In the genomic region with DNA sequence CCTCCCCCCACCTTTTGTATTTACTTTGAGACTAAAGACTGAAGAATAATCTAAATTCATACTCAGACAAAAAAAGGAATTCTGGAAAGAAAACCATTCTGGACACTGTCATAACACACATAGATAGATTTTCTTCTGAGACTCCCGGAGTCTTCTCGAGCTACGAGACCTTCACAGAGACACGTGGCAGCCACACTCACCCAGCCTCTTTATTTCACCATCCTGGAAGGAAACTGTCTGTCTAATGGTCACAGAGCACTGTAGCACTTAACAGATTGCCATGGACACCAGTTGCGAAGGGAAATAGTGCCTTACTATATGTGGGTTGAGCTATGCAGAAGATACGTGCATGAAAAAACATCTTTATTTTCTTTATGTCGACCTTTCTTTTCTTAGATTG, we compare ENCODE assay signal across 34 cellular contexts. TPM values are rescaled to one million over a fixed set of nuclear protein-coding genes. Genes with fewer than 3 reads are reported as not detected.
"Had no signal": no experiment of that assay in that cellular context is flagged by ENCODE, and none has a peak within 500 bp of the region (broad histone marks: within the 10 kb centered on the region; RNA-seq: fewer than 3 reads in every experiment).

No MANE protein-coding gene starts in this region.

- H3K27me3 ChIP-seq: ascending aorta, cardiac muscle cell had no signal

- DNase-seq: activated CD4-positive, alpha-beta memory T cell treated with anti-CD3 and anti-CD28 coated beads, Interleukin-2, amount 10 ng/mL, durations not matched to agents 7 days and 5 days; activated CD4-positive, alpha-beta T cell treated with anti-CD3 and anti-CD28 coated beads for 1 hour; activated CD4-positive, alpha-beta T cell treated with anti-CD3 and anti-CD28 coated beads for 48 hours; activated CD4-positive, CD25-positive, alpha-beta regulatory T cell; activated CD8-positive, alpha-beta memory T cell treated with anti-CD3 and anti-CD28 coated beads for 24 hours; activated CD8-positive, alpha-beta memory T cell treated with anti-CD3 and anti-CD28 coated beads, Interleukin-2, amount 10 ng/mL, durations not matched to agents 7 days and 5 days; activated CD8-positive, alpha-beta memory T cell treated with anti-CD3 and anti-CD28 coated beads, Interleukin-2, amount 50 U/mL, for 48 hours; activated effector memory CD4-positive, alpha-beta T cell treated with Interleukin-2 at 50 U/mL for 16 hours; activated naive CD4-positive, alpha-beta T cell; activated naive CD4-positive, alpha-beta T cell treated with anti-CD3 and anti-CD28 coated beads, Interleukin-2, amount 50 U/mL, for 16 hours; activated naive CD8-positive, alpha-beta T cell treated with anti-CD3 and anti-CD28 coated beads for 36 hours; activated T-cell treated with anti-CD3 and anti-CD28 coated beads, Interleukin-2, amount 50 U/mL, for 48 hours; Karpas-422; NCI-H1048; NCI-H1105 treated with DMSO at 0.1 percent for 48 hours; NCI-H1436; NCI-H1694 treated with DMSO at 0.1 percent for 48 hours; NCI-H2029; NCI-H345; NCI-H524 treated with DMSO at 0.1 percent for 48 hours; PC-3; SW 1271; T-helper 1 cell; T-helper 2 cell; T-helper 9 cell had no signal

- H3K4me3 Mint-ChIP-seq: activated CD4-positive, alpha-beta memory T cell treated with anti-CD3 and anti-CD28 coated beads, Interleukin-2, amount 10 ng/mL, durations not matched to agents 7 days and 5 days; activated CD8-positive, alpha-beta memory T cell treated with anti-CD3 and anti-CD28 coated beads, Interleukin-2, amount 10 ng/mL, durations not matched to agents 7 days and 5 days; activated naive CD8-positive, alpha-beta T cell treated with anti-CD3 and anti-CD28 coated beads for 36 hours; central memory CD8-positive, alpha-beta T cell had no signal

- H3K4me1 Mint-ChIP-seq: activated CD4-positive, alpha-beta memory T cell treated with anti-CD3 and anti-CD28 coated beads, Interleukin-2, amount 10 ng/mL, durations not matched to agents 7 days and 5 days; activated CD8-positive, alpha-beta memory T cell treated with anti-CD3 and anti-CD28 coated beads, Interleukin-2, amount 10 ng/mL, durations not matched to agents 7 days and 5 days; activated naive CD8-positive, alpha-beta T cell treated with anti-CD3 and anti-CD28 coated beads for 36 hours; central memory CD8-positive, alpha-beta T cell had no signal

- H3K36me3 Mint-ChIP-seq: activated CD8-positive, alpha-beta memory T cell treated with anti-CD3 and anti-CD28 coated beads, Interleukin-2, amount 10 ng/mL, durations not matched to agents 7 days and 5 days; activated naive CD8-positive, alpha-beta T cell treated with anti-CD3 and anti-CD28 coated beads for 36 hours had no signal

- H3K4me1 ChIP-seq: ascending aorta had no signal

- H3K27me3 Mint-ChIP-seq: activated CD4-positive, alpha-beta memory T cell treated with anti-CD3 and anti-CD28 coated beads, Interleukin-2, amount 10 ng/mL, durations not matched to agents 7 days and 5 days; activated CD8-positive, alpha-beta memory T cell treated with anti-CD3 and anti-CD28 coated beads, Interleukin-2, amount 10 ng/mL, durations not matched to agents 7 days and 5 days; central memory CD8-positive, alpha-beta T cell had no signal

- ATAC-seq: activated CD8-positive, alpha-beta memory T cell treated with anti-CD3 and anti-CD28 coated beads, Interleukin-2, amount 10 ng/mL, durations not matched to agents 7 days and 5 days; PC-3; Right ventricle myocardium inferior had no signal

- H3K27ac ChIP-seq: ascending aorta, RWPE1, VCaP had no signal

- H3K9me3 ChIP-seq: ascending aorta had no signal

- H3K27ac Mint-ChIP-seq: activated CD4-positive, alpha-beta memory T cell treated with anti-CD3 and anti-CD28 coated beads, Interleukin-2, amount 10 ng/mL, durations not matched to agents 7 days and 5 days; activated CD8-positive, alpha-beta memory T cell treated with anti-CD3 and anti-CD28 coated beads, Interleukin-2, amount 10 ng/mL, durations not matched to agents 7 days and 5 days; activated naive CD8-positive, alpha-beta T cell treated with anti-CD3 and anti-CD28 coated beads for 36 hours had no signal

- H3K9me3 Mint-ChIP-seq: activated CD4-positive, alpha-beta memory T cell treated with anti-CD3 and anti-CD28 coated beads, Interleukin-2, amount 10 ng/mL, durations not matched to agents 7 days and 5 days; activated naive CD8-positive, alpha-beta T cell treated with anti-CD3 and anti-CD28 coated beads for 36 hours; central memory CD8-positive, alpha-beta T cell had no signal

- H3K4me3 ChIP-seq: ascending aorta, cardiac muscle cell had no signal

RNA-seq across cellular contexts. Expression of a gene that starts 57.9 kb away (rescaled TPM):
- total RNA-seq: activated CD4-positive, alpha-beta memory T cell treated with anti-CD3 and anti-CD28 coated beads, Interleukin-2, amount 10 ng/mL, durations not matched to agents 7 days and 5 days; activated CD8-positive, alpha-beta memory T cell treated with anti-CD3 and anti-CD28 coated beads, Interleukin-2, amount 10 ng/mL, durations not matched to agents 7 days and 5 days; activated naive CD8-positive, alpha-beta T cell treated with anti-CD3 and anti-CD28 coated beads for 36 hours; ascending aorta; cardiac muscle cell; chondrocyte; MCF 10A; NCI-H460; PC-3; Right ventricle myocardium inferior had no signal
